ENCODE assay signal across 1 cellular context in the genomic region with DNA sequence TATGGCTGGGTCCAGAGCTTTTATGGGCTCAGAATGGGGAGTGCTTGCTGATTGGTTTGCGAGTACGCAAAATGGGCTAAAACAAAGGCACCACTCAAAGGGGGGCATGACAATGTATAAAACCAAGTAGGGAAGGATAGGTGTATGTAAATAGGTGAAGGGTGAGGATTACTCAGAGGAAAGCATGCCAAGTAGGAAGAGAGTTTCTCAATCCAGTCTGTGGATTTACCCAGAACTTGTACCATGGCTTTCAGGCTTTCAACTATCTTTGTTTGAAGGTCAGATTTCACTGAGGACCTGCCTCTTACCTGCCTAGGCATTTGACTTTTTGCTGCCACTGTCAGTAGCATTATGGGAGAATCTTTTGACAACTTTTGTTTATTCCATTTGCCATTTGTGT.
TF ChIP-seq lines count a peak whose summit lies in the region.

No MANE protein-coding gene starts in this region.

TF ChIP-seq in H1, 55 proteins besides CTCF, POLR2A, EP300 and RAD21:
- TF ChIP-seq RBBP5 (IDR thresholded peaks at IDR 0.05; ENCODE audit: borderline replicate concordance, low read depth, low read length) (no peak), GTF2F1 (IDR thresholded peaks at IDR 0.05; ENCODE audit: borderline replicate concordance, low read depth, low read length) (no peak), TAF7 (optimal IDR thresholded peaks at IDR 0.05; ENCODE audit: borderline replicate concordance, low read depth, low read length) (no peak)
- TF ChIP-seq, protein P1, sequence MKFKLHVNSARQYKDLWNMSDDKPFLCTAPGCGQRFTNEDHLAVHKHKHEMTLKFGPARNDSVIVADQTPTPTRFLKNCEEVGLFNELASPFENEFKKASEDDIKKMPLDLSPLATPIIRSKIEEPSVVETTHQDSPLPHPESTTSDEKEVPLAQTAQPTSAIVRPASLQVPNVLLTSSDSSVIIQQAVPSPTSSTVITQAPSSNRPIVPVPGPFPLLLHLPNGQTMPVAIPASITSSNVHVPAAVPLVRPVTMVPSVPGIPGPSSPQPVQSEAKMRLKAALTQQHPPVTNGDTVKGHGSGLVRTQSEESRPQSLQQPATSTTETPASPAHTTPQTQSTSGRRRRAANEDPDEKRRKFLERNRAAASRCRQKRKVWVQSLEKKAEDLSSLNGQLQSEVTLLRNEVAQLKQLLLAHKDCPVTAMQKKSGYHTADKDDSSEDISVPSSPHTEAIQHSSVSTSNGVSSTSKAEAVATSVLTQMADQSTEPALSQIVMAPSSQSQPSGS (IDR thresholded peaks at IDR 0.05; ENCODE audit: low read length), result no peak
TF ChIP-seq in H1: peak in this region for 0.
